Comparison of ENCODE assay signal across 9 cellular contexts in genomic region chr7:107614425-107614824, GRCh38. TPM values are rescaled to one million over a fixed set of nuclear protein-coding genes. Genes with fewer than 3 reads are reported as not detected.
DNase-seq lines count a peak whose midpoint lies in the region; ATAC-seq and TF ChIP-seq lines count a peak whose summit lies in the region.
"Had no signal": no experiment of that assay in that cellular context is flagged by ENCODE, and none has a peak within 500 bp of the region (broad histone marks: within the 10 kb centered on the region; RNA-seq: fewer than 3 reads in every experiment).

No MANE protein-coding gene starts in this region.

- no peak overlapping the region for H2BK15ac ChIP-seq in mesendoderm (replicated peaks; ENCODE audit: low read depth)

- no peak overlapping the region for H3K56ac ChIP-seq in mesendoderm (ENCODE audit: low read length)

- no peak for TF ChIP-seq CTCF in gastroesophageal sphincter (IDR thresholded peaks at IDR 0.05)
- TF ChIP-seq CTCF in chondrocyte (IDR thresholded peaks at IDR 0.05): no peak

- H3K36me3 ChIP-seq in gastroesophageal sphincter (peaks cover 0 to 47% of the 10 kb centered on the region in 2 donors), mesendoderm (ENCODE audit: control insufficient read depth, insufficient read depth, low read length) (no peaks in the 10 kb centered on the region)

- no peak overlapping the region for H2BK5ac ChIP-seq in mesendoderm (ENCODE audit: low read length)

- no peak overlapping the region for H4K5ac ChIP-seq in mesendoderm (ENCODE audit: low read length)

- H3K79me1 ChIP-seq in mesendoderm (ENCODE audit: low read length): no peaks in the 10 kb centered on the region

- H3K4me3 Mint-ChIP-seq in chondrocyte (ENCODE audit: unreplicated experiment): no peak overlapping the region

- no peaks in the 10 kb centered on the region for H3K27me3 Mint-ChIP-seq in chondrocyte (ENCODE audit: low read depth)

- no peak overlapping the region for H3K9ac ChIP-seq in mesendoderm (ENCODE audit: low read length)

- no peak overlapping the region for H3K27ac Mint-ChIP-seq in chondrocyte (ENCODE audit: unreplicated experiment)
- H3K27ac Mint-ChIP-seq: T-helper 2 cell treated with Interferon-gamma antibody and Interleukin-4, amounts not matched to agents 5 μg/mL and 100 μg/mL, for 36 hours had no signal

- no peaks in the 10 kb centered on the region for H3K9me3 Mint-ChIP-seq in chondrocyte (ENCODE audit: low read depth)
- H3K9me3 Mint-ChIP-seq: T-helper 2 cell treated with Interferon-gamma antibody and Interleukin-4, amounts not matched to agents 5 μg/mL and 100 μg/mL, for 36 hours had no signal

- H3K4me1 Mint-ChIP-seq in chondrocyte (ENCODE audit: low read depth): no peaks in the 10 kb centered on the region

- DNase-seq in GM04503 (ENCODE audit: low read depth): peak; percentile 86
- peak; percentile 40 for DNase-seq in RPMI7951 (ENCODE audit: low read depth)
- DNase-seq in mesendoderm: no peak
- DNase-seq in chondrocyte (ENCODE audit: low spot score): no peak
- DNase-seq in cortex of kidney (lab: John Stamatoyannopoulos, UW): no peak
- DNase-seq: activated CD8-positive, alpha-beta memory T cell treated with anti-CD3 and anti-CD28 coated beads, Interleukin-2, amount 50 U/mL, for 4 hours had no signal

- no peak overlapping the region for H2AK5ac ChIP-seq in mesendoderm (ENCODE audit: low read length)

- ATAC-seq in gastroesophageal sphincter: peak; percentile 22

- no peak overlapping the region for H2BK120ac ChIP-seq in mesendoderm (ENCODE audit: low read depth, low read length)

- no peaks in the 10 kb centered on the region for H3K79me2 ChIP-seq in mesendoderm (ENCODE audit: control insufficient read depth, insufficient read depth, low read length)

- H3K4ac ChIP-seq in mesendoderm (ENCODE audit: low read depth, low read length): no peak overlapping the region

- no peaks in the 10 kb centered on the region for H3K4me1 ChIP-seq in gastroesophageal sphincter
- no peaks in the 10 kb centered on the region for H3K4me1 ChIP-seq in mesendoderm (ENCODE audit: control insufficient read depth, low read depth, low read length)

- no peak overlapping the region for H4K8ac ChIP-seq in mesendoderm (ENCODE audit: low read depth, low read length)

- H3K9me3 ChIP-seq in gastroesophageal sphincter: no peaks in the 10 kb centered on the region

- no peak overlapping the region for H3K4me2 ChIP-seq in mesendoderm (ENCODE audit: low read length)

- H3K18ac ChIP-seq in mesendoderm (ENCODE audit: low read length): no peak overlapping the region

- H3K4me3 ChIP-seq in gastroesophageal sphincter (no peak overlapping the region), mesendoderm (ENCODE audit: low read length) (no peak overlapping the region)
- H3K4me3 ChIP-seq: cardiac muscle cell had no signal

- H3K36me3 Mint-ChIP-seq in chondrocyte (ENCODE audit: low read depth): peaks cover 30% of the 10 kb centered on the region

- H3K23ac ChIP-seq in mesendoderm (ENCODE audit: low read length): no peak overlapping the region

- H3K27ac ChIP-seq in gastroesophageal sphincter (no peak overlapping the region), mesendoderm (ENCODE audit: low read depth, low read length) (no peak overlapping the region)
- H3K27ac ChIP-seq: cardiac muscle cell had no signal

- H3K27me3 ChIP-seq in gastroesophageal sphincter: no peaks in the 10 kb centered on the region
- no peaks in the 10 kb centered on the region for H3K27me3 ChIP-seq in mesendoderm (ENCODE audit: insufficient read depth, low read length, poor library complexity)
- H3K27me3 ChIP-seq: cardiac muscle cell had no signal

- no peak for TF ChIP-seq EP300 in gastroesophageal sphincter (IDR thresholded peaks at IDR 0.05)

- TF ChIP-seq POLR2A in gastroesophageal sphincter (IDR thresholded peaks at IDR 0.05): no peak

RNA-seq across cellular contexts. Expression of gene BCAP29, which starts 34.4 kb away (rescaled TPM):
- 115 and 138 TPM in 2 replicates for total RNA-seq in RPMI7951 (2014; rRNA removed; shearing (Covaris generic))
- total RNA-seq in gastroesophageal sphincter: 100 to 1,000 TPM; 125 to 199 (median 136) TPM
- polyA plus RNA-seq in mesendoderm (2013, experiment 1 of 2): 17.9 TPM
- 17.8 TPM for polyA plus RNA-seq in mesendoderm (2013, experiment 2 of 2)
- total RNA-seq in chondrocyte: 63.3 to 73.0 TPM (median 69.0 TPM) in 3 replicates

RNA-seq across cellular contexts. Expression of gene SLC26A4, which starts 46.2 kb away (rescaled TPM):
- total RNA-seq in RPMI7951 (2014; rRNA removed; shearing (Covaris generic)): 1.4 and 1.5 TPM in 2 replicates
- total RNA-seq in gastroesophageal sphincter: 1 to 10 TPM in 2 of 4 donors, under 1 TPM in 2; 0.42 to 6.1 (median 1.4) TPM
- polyA plus RNA-seq in mesendoderm (2013, experiment 1 of 2): 0.01 TPM
- polyA plus RNA-seq in mesendoderm (2013, experiment 2 of 2): 0.04 TPM
- 0.55 to 0.85 TPM (median 0.60 TPM) in 3 replicates for total RNA-seq in chondrocyte
- polyA plus RNA-seq: cardiac muscle cell had no signal

RNA-seq across cellular contexts. Expression of gene DUS4L, which starts 50.7 kb away (rescaled TPM):
- total RNA-seq in RPMI7951 (2014; rRNA removed; shearing (Covaris generic)): 10.7 and 11.9 TPM in 2 replicates
- 10 to 100 TPM in 1 of 4 donors, 1 to 10 TPM in 3; 4.0 to 14.8 (median 6.7) TPM for total RNA-seq in gastroesophageal sphincter
- polyA plus RNA-seq in mesendoderm (2013, experiment 1 of 2): 8.7 TPM
- 8.0 TPM for polyA plus RNA-seq in mesendoderm (2013, experiment 2 of 2)
- 4.6 to 8.8 TPM (median 4.9 TPM) in 3 replicates for total RNA-seq in chondrocyte

RNA-seq across cellular contexts. Expression of gene COG5, which starts 50.7 kb away (rescaled TPM):
- total RNA-seq in RPMI7951 (2014; rRNA removed; shearing (Covaris generic)): 20.5 and 21.5 TPM in 2 replicates
- total RNA-seq in gastroesophageal sphincter: 10 to 100 TPM; 31.6 to 50.4 (median 41.1) TPM
- polyA plus RNA-seq in mesendoderm (2013, experiment 1 of 2): 9.2 TPM
- polyA plus RNA-seq in mesendoderm (2013, experiment 2 of 2): 8.6 TPM
- total RNA-seq in chondrocyte: 52.8 to 56.6 TPM (median 53.8 TPM) in 3 replicates

Comparison
In these comparisons a context has a peak if more than half of its experiments do, and no peak if none do; other contexts are left out.
1. DNase-seq: peak in GM04503 (single experiment) and RPMI7951 (single experiment); none in mesendoderm (single experiment), chondrocyte (single experiment) and cortex of kidney (single experiment).